8 cellular contexts compared by ENCODE assay signal in the genomic region with DNA sequence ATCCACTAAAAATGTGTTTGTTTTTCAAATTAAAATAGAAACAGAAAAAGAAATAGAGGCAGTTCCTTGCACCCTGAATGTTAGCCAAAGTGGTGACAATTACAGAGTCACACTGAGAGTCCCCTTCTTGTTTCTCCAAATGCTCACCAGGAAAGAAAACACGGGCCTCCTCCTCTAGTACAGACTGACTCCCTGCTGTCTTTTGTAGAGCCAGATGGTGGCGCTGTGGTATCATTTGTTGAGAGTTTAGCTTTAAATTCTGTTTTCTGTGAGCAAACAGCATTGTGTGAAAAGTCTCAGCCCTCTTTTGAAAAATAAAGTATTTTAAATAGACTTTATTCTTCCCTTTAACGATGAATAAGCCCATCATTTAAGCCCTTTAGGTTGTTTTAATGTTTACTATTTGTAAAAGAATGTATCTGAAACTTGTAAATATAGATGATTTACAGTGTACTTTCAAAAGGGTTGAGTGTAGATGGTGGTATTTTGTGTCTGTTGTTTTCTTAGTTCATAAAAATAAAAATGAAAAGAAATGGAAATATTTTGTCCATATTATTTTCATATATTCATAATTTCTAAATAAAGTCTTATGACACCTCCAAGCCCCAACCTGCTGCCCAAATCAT. TPM values are rescaled to one million over a fixed set of nuclear protein-coding genes. Genes with fewer than 3 reads are reported as not detected.
DNase-seq lines count a peak whose midpoint lies in the region; ATAC-seq and TF ChIP-seq lines count a peak whose summit lies in the region.

No MANE protein-coding gene starts in this region.

- no peaks in the 10 kb centered on the region for H3K36me3 ChIP-seq in IMR-90 (ENCODE audit: control insufficient read depth, insufficient read depth, low read length)
- no peaks in the 10 kb centered on the region for H3K36me3 ChIP-seq in upper lobe of right lung

- no peak overlapping the region for H3K14ac ChIP-seq in IMR-90 (replicated peaks; ENCODE audit: low read depth, low read length)

- no peak overlapping the region for H3K18ac ChIP-seq in IMR-90 (ENCODE audit: low read depth, low read length)

- H3K27ac ChIP-seq in IMR-90 (ENCODE audit: insufficient read depth, low read length) = no peak overlapping the region
- no peak overlapping the region for H3K27ac ChIP-seq in upper lobe of right lung

- no peak overlapping the region for H2BK20ac ChIP-seq in IMR-90 (ENCODE audit: low read depth, low read length)

- ATAC-seq in GM21723 (IDR thresholded peaks at IDR 0.05; ENCODE audit: unreplicated experiment) (peak; percentile 71), IMR-90 (ENCODE audit: low read depth) (peak; percentile 87), upper lobe of right lung (peak; percentile 85)

- no peak overlapping the region for H2AK5ac ChIP-seq in IMR-90 (ENCODE audit: low read depth, low read length)

- no peaks in the 10 kb centered on the region for H3K79me1 ChIP-seq in IMR-90 (ENCODE audit: low read depth in 1 of 2, low read length in 2 of 2)

- no peak overlapping the region for H2BK15ac ChIP-seq in IMR-90 (ENCODE audit: low read depth, low read length)

- dilution Hi-C loops in IMR-90 (cut with HindIII; ENCODE audit: low sequenced_read_pairs, unreplicated experiment) = no loop called here

- BruUV-seq in IMR-90 (replicated peaks; lab: Mats Ljungman, UMichigan) = no TSS peak

- no peak overlapping the region for H4K8ac ChIP-seq in IMR-90 (ENCODE audit: low read depth in 2 of 2, low read length in 2 of 2)

- TF ChIP-seq RAD21 in IMR-90 (IDR thresholded peaks at IDR 0.05; ENCODE audit: low read length) = peak; percentile 84

- H2AK9ac ChIP-seq in IMR-90 (replicated peaks; ENCODE audit: low read depth, low read length, poor library complexity) = no peak overlapping the region

- no CpG with 5 or more reads among the region's 3 CpGs for WGBS in IMR-90 (ENCODE audit: extremely low coverage in 2 of 2, insufficient read length in 1 of 2), 2 experiments

- no peak overlapping the region for H3K56ac ChIP-seq in IMR-90 (ENCODE audit: extremely low read depth, insufficient read depth, low read length)

- H2AFZ ChIP-seq in IMR-90 (replicated peaks; ENCODE audit: low read length, poor library complexity) = no peak overlapping the region

- H3K4me1 ChIP-seq in IMR-90 (ENCODE audit: control insufficient read depth, insufficient read depth, low read length) (no peaks in the 10 kb centered on the region), upper lobe of right lung (no peaks in the 10 kb centered on the region)

- H2BK120ac ChIP-seq in IMR-90 (ENCODE audit: low read depth, low read length) = no peak overlapping the region

- no peak overlapping the region for H4K91ac ChIP-seq in IMR-90 (ENCODE audit: insufficient read depth, low read depth, low read length)

- H4K20me1 ChIP-seq in IMR-90 (ENCODE audit: insufficient read depth, low read length) = no peaks in the 10 kb centered on the region

- no peaks in the 10 kb centered on the region for H3K9me1 ChIP-seq in IMR-90 (ENCODE audit: insufficient read depth, low read length)

- H2BK5ac ChIP-seq in IMR-90 (ENCODE audit: low read depth, low read length, poor library complexity, severe bottlenecking) = no peak overlapping the region

- H4K5ac ChIP-seq in IMR-90 (ENCODE audit: low read depth, low read length) = no peak overlapping the region

- no peak overlapping the region for H3K4ac ChIP-seq in IMR-90 (ENCODE audit: low read depth, low read length)

- H3K9me3 ChIP-seq in IMR-90 (ENCODE audit: control insufficient read depth, insufficient read depth, low read length) (no peaks in the 10 kb centered on the region), upper lobe of right lung (no peaks in the 10 kb centered on the region)

- TF ChIP-seq CTCF in IMR-90 (conservative IDR thresholded peaks at IDR 0.05; ENCODE audit: low read depth, low read length) (peak; percentile 83), upper lobe of right lung (IDR thresholded peaks at IDR 0.05) (peak; percentile 76)

- H3K4me2 ChIP-seq in IMR-90 (ENCODE audit: low read depth, low read length) = no peak overlapping the region

- CTCF ChIA-PET in IMR-90 (lab: Yijun Ruan, JAX) = interaction anchor here (0.6 to 1.3 kb wide), 3 partner anchors 337 to 786 kb away, joined by 3 to 9 read pairs (median 4); no protein-coding TSS in a partner anchor

- peaks cover 5% of the 10 kb centered on the region for H3K27me3 ChIP-seq in IMR-90 (ENCODE audit: control insufficient read depth, insufficient read depth, low read length)
- H3K27me3 ChIP-seq in upper lobe of right lung = no peaks in the 10 kb centered on the region

- peak; percentile 15 for DNase-seq in activated T-cell treated with anti-CD3 and anti-CD28 coated beads for 48 hours (ENCODE audit: low read depth)
- DNase-seq in activated T-cell treated with anti-CD3 and anti-CD28 coated beads, Interleukin-2, amount 50 U/mL, for 1 hour = no peak
- peak; percentile 48 for DNase-seq in IMR-90
- DNase-seq in RKO (ENCODE audit: low spot score) = peak; percentile 40
- DNase-seq in dermis blood vessel endothelial cell = peak; percentile 69
- peak; percentile 84 for DNase-seq in medulla oblongata (ENCODE audit: extremely low spot score)
- no peak for DNase-seq in upper lobe of right lung

- no peak overlapping the region for H3K9ac ChIP-seq in IMR-90 (ENCODE audit: low read depth, low read length)

- no peak overlapping the region for H3K23ac ChIP-seq in IMR-90 (ENCODE audit: low read depth, low read length)

- POLR2A ChIA-PET in IMR-90 (lab: Charles Lee; ENCODE audit: unreplicated experiment) = no interaction called here

- in situ Hi-C loops in IMR-90 (cut with MboI; ENCODE audit: low sequenced_read_pairs) = loop anchor here (10.0 to 25.0 kb wide), 3 partner anchors 333 to 1321 kb away; no protein-coding TSS in a partner anchor

- H3K4me3 ChIP-seq in IMR-90 (ENCODE audit: insufficient read depth, low read depth, low read length) (no peak overlapping the region), upper lobe of right lung (no peak overlapping the region)

- no peak for TF ChIP-seq POLR2A in IMR-90 (IDR thresholded peaks at IDR 0.05; ENCODE audit: low read depth, low read length)

- intact Hi-C loops in IMR-90 (cut with micrococcal nuclease) = loop anchor here (1.0 to 10.0 kb wide), 4 partner anchors 336 to 803 kb away; no protein-coding TSS in a partner anchor
- intact Hi-C loops in upper lobe of right lung (cut with DNase I) = no loop called here

TF ChIP-seq in IMR-90, 13 proteins besides CTCF, POLR2A, EP300 and RAD21:
- peak; percentile 60 for TF ChIP-seq SMC3 (IDR thresholded peaks at IDR 0.05; ENCODE audit: low read depth, low read length)
- no peak for TF ChIP-seq MAFK (IDR thresholded peaks at IDR 0.05; ENCODE audit: low read depth, low read length)

RNA-seq across cellular contexts. Expression of gene ATOH1, which starts 36.9 kb away (rescaled TPM):
- not detected in 2 replicates for total RNA-seq in IMR-90 (2012; rRNA removed)
- not detected in 2 replicates for polyA plus RNA-seq in IMR-90 (2012; rRNA removed)
- not detected in 2 replicates for polyA plus RNA-seq in IMR-90 (2012; cell fraction: cytosol; rRNA removed)
- polyA plus RNA-seq in IMR-90 (2012; cell fraction: nucleus; rRNA removed; ENCODE audit: low replicate concordance) = not detected in 2 replicates
- total RNA-seq in dermis blood vessel endothelial cell = not detected in 2 replicates
- total RNA-seq in upper lobe of right lung = not detected

Comparison
In these comparisons a context has a peak if more than half of its experiments do, and no peak if none do; other contexts are left out.
1. DNase-seq: peak in activated T-cell treated with anti-CD3 and anti-CD28 coated beads for 48 hours (single experiment), IMR-90 (single experiment), RKO (single experiment), dermis blood vessel endothelial cell (single experiment) and medulla oblongata (single experiment); none in activated T-cell treated with anti-CD3 and anti-CD28 coated beads, Interleukin-2, amount 50 U/mL, for 1 hour (single experiment) and upper lobe of right lung (single experiment).
2. Peak in every context shown above with its lines, with median percentiles within 50 percentile points of each other: ATAC-seq.